1 cellular context compared by ENCODE assay signal in genomic region chr22:37425800-37426531, GRCh38.
TF ChIP-seq lines count a peak whose summit lies in the region.

No MANE protein-coding gene starts in this region.

TF ChIP-seq in IMR-90, 13 proteins besides CTCF, POLR2A, EP300 and RAD21:
- TF ChIP-seq, protein P1, sequence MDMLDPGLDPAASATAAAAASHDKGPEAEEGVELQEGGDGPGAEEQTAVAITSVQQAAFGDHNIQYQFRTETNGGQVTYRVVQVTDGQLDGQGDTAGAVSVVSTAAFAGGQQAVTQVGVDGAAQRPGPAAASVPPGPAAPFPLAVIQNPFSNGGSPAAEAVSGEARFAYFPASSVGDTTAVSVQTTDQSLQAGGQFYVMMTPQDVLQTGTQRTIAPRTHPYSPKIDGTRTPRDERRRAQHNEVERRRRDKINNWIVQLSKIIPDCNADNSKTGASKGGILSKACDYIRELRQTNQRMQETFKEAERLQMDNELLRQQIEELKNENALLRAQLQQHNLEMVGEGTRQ (IDR thresholded peaks at IDR 0.05; ENCODE audit: low read depth, low read length), result no peak
- TF ChIP-seq CEBPB (IDR thresholded peaks at IDR 0.05; ENCODE audit: low read depth, low read length) (0 out of 2 replicates have a peak, but pooled peaks have one; percentile 17), BHLHE40 (IDR thresholded peaks at IDR 0.05; ENCODE audit: low read depth, low read length) (no peak), RCOR1 (IDR thresholded peaks at IDR 0.05; ENCODE audit: insufficient replicate concordance, low read length) (no peak), CHD1 (IDR thresholded peaks at IDR 0.05; ENCODE audit: low read depth, low read length) (no peak), MAZ (IDR thresholded peaks at IDR 0.05; ENCODE audit: borderline replicate concordance, low read depth, low read length) (no peak), MAFK (IDR thresholded peaks at IDR 0.05; ENCODE audit: low read depth, low read length) (no peak), SMC3 (IDR thresholded peaks at IDR 0.05; ENCODE audit: low read depth, low read length) (no peak)
